In the genomic region with DNA sequence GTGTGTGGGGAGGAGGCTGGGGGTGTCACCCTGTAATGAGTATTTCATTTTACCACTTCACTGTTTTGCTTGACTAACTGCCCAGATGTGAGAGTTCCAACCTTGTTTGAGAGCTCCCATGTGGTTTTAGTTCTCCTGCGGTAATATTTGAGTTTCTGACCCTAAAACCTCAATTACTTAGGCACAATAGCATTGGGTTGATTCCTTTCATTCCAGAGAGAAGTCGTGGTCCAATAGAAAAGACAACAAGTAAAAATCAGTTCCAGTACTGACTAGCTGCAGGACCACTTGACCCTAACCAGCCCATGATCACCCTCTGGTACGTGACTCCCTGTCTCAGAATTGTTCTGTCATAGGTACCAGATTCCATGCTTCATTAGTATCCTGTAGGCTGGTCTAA, we compare ENCODE assay signal across 20 cellular contexts.
DNase-seq lines count a peak whose midpoint lies in the region; FAIRE-seq and TF ChIP-seq lines count a peak whose summit lies in the region.
"Had no signal": no experiment of that assay in that cellular context is flagged by ENCODE, and none has a peak within 500 bp of the region (broad histone marks: within the 10 kb centered on the region; RNA-seq: fewer than 3 reads in every experiment).

No MANE protein-coding gene starts in this region.

- H3K9me3 ChIP-seq in BLaER1 treated with 17β-estradiol and CSF1 and Interleukin-3, amounts not matched to agents 10 nM and 100 nM (replicated peaks in 1 of 11), result no peaks in the 10 kb centered on the region
- no peaks in the 10 kb centered on the region for H3K9me3 ChIP-seq in stomach
- H3K9me3 ChIP-seq: Caco-2 had no signal

- peaks cover 13 to 35% (median 26%) of the 10 kb centered on the region in 10 experiments for H3K4me1 ChIP-seq in BLaER1 treated with 17β-estradiol and CSF1 and Interleukin-3, amounts not matched to agents 10 nM and 100 nM
- H3K4me1 ChIP-seq in stomach, result no peaks in the 10 kb centered on the region
- H3K4me1 ChIP-seq: Caco-2 had no signal

- H3K36me3 Mint-ChIP-seq in activated T-helper 1 cell treated with anti-CD3 and anti-CD28 coated beads, Interleukin-12 subunit alpha, Interleukin-12 subunit beta, Interleukin-2, Interleukin-4 antibody, amounts not matched to agents 30 ng/mL and 10 ng/mL and 1 ng/mL, durations not matched to agents 14 hours and 24 hours and 36 hours (ENCODE audit: low read depth), result no peaks in the 10 kb centered on the region
- H3K36me3 Mint-ChIP-seq: activated naive CD8-positive, alpha-beta T cell; IgD-negative memory B cell; natural killer cell treated with Interleukin-12 subunit alpha and Interleukin-12 subunit beta and Interleukin-15 and Interleukin-18, amount 100 ng/mL, for 72 hours had no signal

- no peak for TF ChIP-seq EP300 in stomach (IDR thresholded peaks at IDR 0.05)

- TF ChIP-seq CTCF in epithelial cell of esophagus (IDR thresholded peaks at IDR 0.05; ENCODE audit: insufficient read depth, low read depth, low read length, missing control alignments) (no peak), stomach (IDR thresholded peaks at IDR 0.05) (no peak), dorsolateral prefrontal cortex (IDR thresholded peaks at IDR 0.05 in 54 of 56, conservative IDR thresholded peaks at IDR 0.05 in 2 of 56; ENCODE audit: low read depth in 1 of 56, partially characterized antibody in 56 of 56) (no peak)

- no peak overlapping the region for H3K27ac Mint-ChIP-seq in activated T-helper 1 cell treated with anti-CD3 and anti-CD28 coated beads, Interleukin-12 subunit alpha, Interleukin-12 subunit beta, Interleukin-2, Interleukin-4 antibody, amounts not matched to agents 30 ng/mL and 10 ng/mL and 1 ng/mL, durations not matched to agents 14 hours and 24 hours and 36 hours
- H3K27ac Mint-ChIP-seq: activated naive CD8-positive, alpha-beta T cell; IgD-negative memory B cell; natural killer cell treated with Interleukin-12 subunit alpha and Interleukin-12 subunit beta and Interleukin-15 and Interleukin-18, amount 100 ng/mL, for 72 hours; progenitor cell of endocrine pancreas; stimulated activated naive CD8-positive, alpha-beta T cell treated with anti-CD3 and anti-CD28 coated beads, Interleukin-15, Interleukin-2, amounts not matched to agents 100 ng/mL and 50 ng/mL, for 24 hours had no signal

- H3K4me3 Mint-ChIP-seq in activated T-helper 1 cell treated with anti-CD3 and anti-CD28 coated beads, Interleukin-12 subunit alpha, Interleukin-12 subunit beta, Interleukin-2, Interleukin-4 antibody, amounts not matched to agents 30 ng/mL and 10 ng/mL and 1 ng/mL, durations not matched to agents 14 hours and 24 hours and 36 hours, result no peak overlapping the region
- H3K4me3 Mint-ChIP-seq: activated naive CD8-positive, alpha-beta T cell; IgD-negative memory B cell; natural killer cell treated with Interleukin-12 subunit alpha and Interleukin-12 subunit beta and Interleukin-15 and Interleukin-18, amount 100 ng/mL, for 72 hours; stimulated activated naive CD8-positive, alpha-beta T cell treated with anti-CD3 and anti-CD28 coated beads, Interleukin-15, Interleukin-2, amounts not matched to agents 100 ng/mL and 50 ng/mL, for 24 hours had no signal

- H3K9ac ChIP-seq in BLaER1 treated with 17β-estradiol and CSF1 and Interleukin-3, amounts not matched to agents 10 nM and 100 nM, result no peak overlapping the region

- no peaks in the 10 kb centered on the region for H3K27me3 ChIP-seq in BLaER1 treated with 17β-estradiol and CSF1 and Interleukin-3, amounts not matched to agents 10 nM and 100 nM
- H3K27me3 ChIP-seq in stomach (no peaks in the 10 kb centered on the region), dorsolateral prefrontal cortex (no peaks in the 10 kb centered on the region)

- H3K36me3 ChIP-seq in BLaER1 treated with 17β-estradiol and CSF1 and Interleukin-3, amounts not matched to agents 10 nM and 100 nM, result no peaks in the 10 kb centered on the region
- H3K36me3 ChIP-seq in stomach, result no peaks in the 10 kb centered on the region

- FAIRE-seq in GM19239 (lab: Jason Lieb, UNC), result no peak

- H3K27ac ChIP-seq in BLaER1 treated with 17β-estradiol and CSF1 and Interleukin-3, amounts not matched to agents 10 nM and 100 nM, result no peak overlapping the region
- H3K27ac ChIP-seq in stomach, result no peak overlapping the region
- no peak overlapping the region for H3K27ac ChIP-seq in dorsolateral prefrontal cortex

- no peaks in the 10 kb centered on the region for H4K20me1 ChIP-seq in BLaER1 treated with 17β-estradiol and CSF1 and Interleukin-3, amounts not matched to agents 10 nM and 100 nM

- DNase-seq in NCI-H69 (lab: John Stamatoyannopoulos, UW) (peak; percentile 25), epithelial cell of esophagus (ENCODE audit: low read depth) (peak; percentile 27), non-pigmented ciliary epithelial cell (ENCODE audit: low read depth) (peak; percentile 85), GM19239 (ENCODE audit: insufficient read length, low spot score) (no peak), stomach (no peak), dorsolateral prefrontal cortex (no peak)
- no peak for DNase-seq in activated T-helper 1 cell treated with anti-CD3 and anti-CD28 coated beads, Interleukin-12 subunit alpha, Interleukin-12 subunit beta, Interleukin-2, Interleukin-4 antibody, amounts not matched to agents 30 ng/mL and 10 ng/mL and 1 ng/mL, durations not matched to agents 14 hours and 24 hours and 36 hours (ENCODE audit: low spot score)
- DNase-seq: activated CD4-positive, alpha-beta T cell treated with anti-CD3 and anti-CD28 coated beads, Interleukin-2, amount 50 U/mL, for 4 hours; activated T-cell treated with anti-CD3 and anti-CD28 coated beads, Interleukin-2, amount 50 U/mL, for 1 hour; Caco-2; caudate nucleus; effector CD8-positive, alpha-beta T cell; NCI-H2081; stimulated activated CD4-positive, alpha-beta T cell treated with anti-CD3 and anti-CD28 coated beads, Interleukin-15, amount 100 ng/mL, for 24 hours had no signal

- H3K4me2 ChIP-seq in BLaER1 treated with 17β-estradiol and CSF1 and Interleukin-3, amounts not matched to agents 10 nM and 100 nM, result peak overlapping the region in 9 of 11 experiments; percentile 20 to 62 (median 52); a peak in 17 of 22 replicates

- H3K9me3 Mint-ChIP-seq in activated T-helper 1 cell treated with anti-CD3 and anti-CD28 coated beads, Interleukin-12 subunit alpha, Interleukin-12 subunit beta, Interleukin-2, Interleukin-4 antibody, amounts not matched to agents 30 ng/mL and 10 ng/mL and 1 ng/mL, durations not matched to agents 14 hours and 24 hours and 36 hours, result no peaks in the 10 kb centered on the region
- H3K9me3 Mint-ChIP-seq: IgD-negative memory B cell; stimulated activated naive CD8-positive, alpha-beta T cell treated with anti-CD3 and anti-CD28 coated beads, Interleukin-15, Interleukin-2, amounts not matched to agents 100 ng/mL and 50 ng/mL, for 24 hours had no signal

- no peaks in the 10 kb centered on the region for H3K27me3 Mint-ChIP-seq in activated T-helper 1 cell treated with anti-CD3 and anti-CD28 coated beads, Interleukin-12 subunit alpha, Interleukin-12 subunit beta, Interleukin-2, Interleukin-4 antibody, amounts not matched to agents 30 ng/mL and 10 ng/mL and 1 ng/mL, durations not matched to agents 14 hours and 24 hours and 36 hours (ENCODE audit: insufficient read depth)
- H3K27me3 Mint-ChIP-seq: activated naive CD8-positive, alpha-beta T cell; IgD-negative memory B cell; natural killer cell treated with Interleukin-12 subunit alpha and Interleukin-12 subunit beta and Interleukin-15 and Interleukin-18, amount 100 ng/mL, for 72 hours; progenitor cell of endocrine pancreas; stimulated activated naive CD8-positive, alpha-beta T cell treated with anti-CD3 and anti-CD28 coated beads, Interleukin-15, Interleukin-2, amounts not matched to agents 100 ng/mL and 50 ng/mL, for 24 hours had no signal

- 61 to 72% (median 64%) methylated on average over 3 of the region's 3 CpGs for WGBS in stomach, 5 donors

- TF ChIP-seq POLR2A in stomach (IDR thresholded peaks at IDR 0.05), result no peak

- intact Hi-C loops in stomach (cut with DNase I; ENCODE audit: low total_unique reads) (no loop called here), dorsolateral prefrontal cortex (cut with DNase I) (no loop called here)
- intact Hi-C loops in activated T-helper 1 cell treated with anti-CD3 and anti-CD28 coated beads, Interleukin-12 subunit alpha, Interleukin-12 subunit beta, Interleukin-2, Interleukin-4 antibody, amounts not matched to agents 30 ng/mL and 10 ng/mL and 1 ng/mL, durations not matched to agents 14 hours and 24 hours and 36 hours (cut with micrococcal nuclease), result no loop called here

- H3K4me1 Mint-ChIP-seq in activated T-helper 1 cell treated with anti-CD3 and anti-CD28 coated beads, Interleukin-12 subunit alpha, Interleukin-12 subunit beta, Interleukin-2, Interleukin-4 antibody, amounts not matched to agents 30 ng/mL and 10 ng/mL and 1 ng/mL, durations not matched to agents 14 hours and 24 hours and 36 hours (ENCODE audit: low read depth), result no peaks in the 10 kb centered on the region
- H3K4me1 Mint-ChIP-seq: IgD-negative memory B cell had no signal

- H3K4me3 ChIP-seq in BLaER1 treated with 17β-estradiol and CSF1 and Interleukin-3, amounts not matched to agents 10 nM and 100 nM, result no peak overlapping the region
- H3K4me3 ChIP-seq in epithelial cell of esophagus (ENCODE audit: low read length) (no peak overlapping the region), stomach (no peak overlapping the region), dorsolateral prefrontal cortex (no peak overlapping the region)

Comparison
In these comparisons a context has a peak if more than half of its experiments do, and no peak if none do; other contexts are left out.
1. DNase-seq: peak in NCI-H69 (single experiment), epithelial cell of esophagus (single experiment) and non-pigmented ciliary epithelial cell (single experiment); none in GM19239 (single experiment), stomach (single experiment), dorsolateral prefrontal cortex (0 of 10) and activated T-helper 1 cell treated with anti-CD3 and anti-CD28 coated beads, Interleukin-12 subunit alpha, Interleukin-12 subunit beta, Interleukin-2, Interleukin-4 antibody, amounts not matched to agents 30 ng/mL and 10 ng/mL and 1 ng/mL, durations not matched to agents 14 hours and 24 hours and 36 hours (single experiment).